ENCODE assay signal across 13 cellular contexts in the genomic region with DNA sequence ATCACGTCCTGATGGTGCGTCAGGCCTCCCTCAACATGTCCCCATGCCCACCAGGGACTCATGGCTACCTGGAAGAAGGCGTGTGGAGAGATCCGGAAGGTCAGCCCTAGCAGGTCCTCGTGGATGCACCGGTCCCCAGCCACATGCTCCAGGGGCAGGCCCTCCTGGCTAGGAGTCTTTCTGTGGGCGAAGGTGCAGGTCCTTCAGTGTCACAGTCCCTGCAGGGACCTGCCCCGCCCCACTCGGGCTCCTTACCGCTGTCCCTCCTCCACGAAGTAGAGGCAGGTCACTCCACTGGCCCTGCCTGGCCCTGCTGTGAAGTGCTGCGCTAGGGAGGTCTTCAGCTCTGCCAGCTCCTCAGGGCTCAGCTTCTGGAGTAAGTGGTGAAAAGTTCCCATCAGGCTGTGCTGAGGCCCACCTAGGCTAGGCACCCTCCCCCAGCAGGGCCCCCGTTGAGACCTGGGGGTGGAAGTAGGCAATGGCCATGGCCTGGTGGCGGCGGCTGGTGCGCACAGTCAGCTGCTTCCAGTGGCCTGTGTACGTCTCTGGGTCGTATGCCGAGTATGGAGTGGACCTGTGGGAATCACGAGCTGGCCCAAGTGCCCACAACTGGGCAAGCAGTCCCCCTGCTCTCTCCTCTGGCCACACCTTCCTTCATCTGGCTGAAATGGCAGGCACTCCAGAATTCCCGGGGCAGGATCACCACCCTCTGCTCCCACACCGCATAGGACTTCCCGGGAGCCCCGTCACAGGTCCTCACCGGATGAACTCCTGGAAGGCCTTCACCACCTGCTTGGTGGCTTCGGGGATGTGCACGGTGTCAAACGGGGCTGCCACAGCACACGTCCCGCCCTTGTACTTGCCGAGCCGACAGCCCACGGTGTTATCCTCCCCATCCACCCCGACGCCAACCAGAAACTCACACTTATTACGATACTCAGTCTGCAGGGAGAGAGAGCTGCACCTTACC. TPM values are rescaled to one million over a fixed set of nuclear protein-coding genes. Genes with fewer than 3 reads are reported as not detected.
A peak's percentile ranks its signal among the peaks of the same experiment; 100 is the strongest.
DNase-seq lines count a peak whose midpoint lies in the region; ATAC-seq lines count a peak whose summit lies in the region.
"Had no signal": no experiment of that assay in that cellular context is flagged by ENCODE, and none has a peak within 500 bp of the region (broad histone marks: within the 10 kb centered on the region; RNA-seq: fewer than 3 reads in every experiment).

No MANE protein-coding gene starts in this region.

- WGBS in right cardiac atrium: 87% methylated on average over 36 of the region's 36 CpGs

- H3K27ac Mint-ChIP-seq in activated T-cell treated with anti-CD3 and anti-CD28 coated beads, Interleukin-2, amount 50 U/mL, for 72 hours: peak overlapping the region; percentile 56
- peak overlapping the region; percentile 79 for H3K27ac Mint-ChIP-seq in T-helper 17 cell
- H3K27ac Mint-ChIP-seq in stimulated activated memory B cell treated with anti-CD40 and anti-IgM and Interleukin-4, amounts not matched to agents 10 μg/mL and 1 μg/mL and 100 μg/mL, for 72 hours: peak overlapping the region; percentile 76

- H3K27me3 Mint-ChIP-seq in activated T-cell treated with anti-CD3 and anti-CD28 coated beads, Interleukin-2, amount 50 U/mL, for 72 hours (ENCODE audit: low read depth): no peaks in the 10 kb centered on the region
- H3K27me3 Mint-ChIP-seq in T-helper 17 cell: no peaks in the 10 kb centered on the region
- H3K27me3 Mint-ChIP-seq in stimulated activated memory B cell treated with anti-CD40 and anti-IgM and Interleukin-4, amounts not matched to agents 10 μg/mL and 1 μg/mL and 100 μg/mL, for 72 hours: no peaks in the 10 kb centered on the region

- H3K9me3 ChIP-seq in T-helper 17 cell (ENCODE audit: control insufficient read depth, low read length, poor library complexity, severe bottlenecking) (no peaks in the 10 kb centered on the region), right cardiac atrium (ENCODE audit: control insufficient read depth, low read length) (no peaks in the 10 kb centered on the region)
- H3K9me3 ChIP-seq: vagina had no signal

- DNase-seq in activated T-cell treated with anti-CD3 and anti-CD28 coated beads, Interleukin-2, amount 50 U/mL, for 72 hours: no peak
- DNase-seq in activated T-cell treated with anti-CD3 and anti-CD28 coated beads, Interleukin-2, amount 50 U/mL, for 1 hour: no peak
- DNase-seq in T-helper 17 cell: no peak
- DNase-seq in right cardiac atrium: peak in 2 of 3 donors; percentile 55 to 56
- no peak for DNase-seq in NCI-H2227 treated with DMSO at 0.1 percent for 48 hours (lab: John Stamatoyannopoulos, UW)
- DNase-seq in T1000 (lab: John Stamatoyannopoulos, UW): no peak
- no peak for DNase-seq in CD1c-positive myeloid dendritic cell (ENCODE audit: extremely low spot score)
- DNase-seq: cortex of kidney; foreskin keratinocyte; NCI-H1436; NK-92 treated with Interleukin-12 subunit alpha and Interleukin-12 subunit beta, amount 100 ng/mL, for 24 hours had no signal

- no peaks in the 10 kb centered on the region for H3K27me3 ChIP-seq in right cardiac atrium (ENCODE audit: control insufficient read depth, insufficient read depth)
- H3K27me3 ChIP-seq: foreskin keratinocyte, vagina had no signal

- no peaks in the 10 kb centered on the region for H3K4me1 ChIP-seq in right cardiac atrium (ENCODE audit: control insufficient read depth, insufficient read depth, low read length)

- ATAC-seq in activated T-cell treated with anti-CD3 and anti-CD28 coated beads, Interleukin-2, amount 50 U/mL, for 72 hours (replicated peaks in 1 of 2): no peak
- ATAC-seq in T-helper 17 cell (no peak), right cardiac atrium (no peak)
- no peak for ATAC-seq in stimulated activated memory B cell treated with anti-CD40 and anti-IgM and Interleukin-4, amounts not matched to agents 10 μg/mL and 1 μg/mL and 100 μg/mL, for 72 hours
- ATAC-seq: foreskin keratinocyte had no signal

- intact Hi-C loops in right cardiac atrium (cut with DNase I): no loop called here

- H3K9me3 Mint-ChIP-seq in activated T-cell treated with anti-CD3 and anti-CD28 coated beads, Interleukin-2, amount 50 U/mL, for 72 hours: no peaks in the 10 kb centered on the region
- no peaks in the 10 kb centered on the region for H3K9me3 Mint-ChIP-seq in stimulated activated memory B cell treated with anti-CD40 and anti-IgM and Interleukin-4, amounts not matched to agents 10 μg/mL and 1 μg/mL and 100 μg/mL, for 72 hours

- H3K36me3 Mint-ChIP-seq in activated T-cell treated with anti-CD3 and anti-CD28 coated beads, Interleukin-2, amount 50 U/mL, for 72 hours (ENCODE audit: insufficient read depth in 2 of 2): peaks cover 7 to 12% of the 10 kb centered on the region in 2 donors
- peaks cover 2% of the 10 kb centered on the region for H3K36me3 Mint-ChIP-seq in T-helper 17 cell (ENCODE audit: low read depth)
- peaks cover 35% of the 10 kb centered on the region for H3K36me3 Mint-ChIP-seq in stimulated activated memory B cell treated with anti-CD40 and anti-IgM and Interleukin-4, amounts not matched to agents 10 μg/mL and 1 μg/mL and 100 μg/mL, for 72 hours

- peaks cover 54% of the 10 kb centered on the region for H3K4me1 Mint-ChIP-seq in activated T-cell treated with anti-CD3 and anti-CD28 coated beads, Interleukin-2, amount 50 U/mL, for 72 hours (ENCODE audit: low read depth)
- peaks cover 20% of the 10 kb centered on the region for H3K4me1 Mint-ChIP-seq in T-helper 17 cell
- peaks cover 65% of the 10 kb centered on the region for H3K4me1 Mint-ChIP-seq in stimulated activated memory B cell treated with anti-CD40 and anti-IgM and Interleukin-4, amounts not matched to agents 10 μg/mL and 1 μg/mL and 100 μg/mL, for 72 hours

- no peak overlapping the region for H3K27ac ChIP-seq in right cardiac atrium (ENCODE audit: low read length)
- H3K27ac ChIP-seq: foreskin keratinocyte, vagina had no signal

- no peak overlapping the region for H3K4me3 ChIP-seq in right cardiac atrium (ENCODE audit: low read length)
- H3K4me3 ChIP-seq: vagina had no signal

- peak overlapping the region; percentile 13 to 92 for H3K4me3 Mint-ChIP-seq in activated T-cell treated with anti-CD3 and anti-CD28 coated beads, Interleukin-2, amount 50 U/mL, for 72 hours
- peak overlapping the region; percentile 59 for H3K4me3 Mint-ChIP-seq in T-helper 17 cell
- peak overlapping the region; percentile 64 for H3K4me3 Mint-ChIP-seq in stimulated activated memory B cell treated with anti-CD40 and anti-IgM and Interleukin-4, amounts not matched to agents 10 μg/mL and 1 μg/mL and 100 μg/mL, for 72 hours

RNA-seq across cellular contexts. Expression of a gene that starts 1.1 kb away (rescaled TPM):
- total RNA-seq in activated T-cell treated with anti-CD3 and anti-CD28 coated beads, Interleukin-2, amount 50 U/mL, for 72 hours: 100 to 1,000 TPM; 194 to 256 TPM
- total RNA-seq in T-helper 17 cell: 10 to 100 TPM; 65.7 to 75.2 TPM
- 10 to 100 TPM; 32.5 to 46.8 (median 39.5) TPM for total RNA-seq in right cardiac atrium
- 33.3 TPM for polyA plus RNA-seq in right cardiac atrium

RNA-seq across cellular contexts. Expression of a gene that starts 2.2 kb away (rescaled TPM):
- 10 to 100 TPM; 55.6 to 56.8 TPM for total RNA-seq in activated T-cell treated with anti-CD3 and anti-CD28 coated beads, Interleukin-2, amount 50 U/mL, for 72 hours
- total RNA-seq in T-helper 17 cell: 10 to 100 TPM; 77.1 to 85.5 TPM
- 10 to 100 TPM; 23.1 to 32.0 (median 29.7) TPM for total RNA-seq in right cardiac atrium
- polyA plus RNA-seq in right cardiac atrium: 23.1 TPM

RNA-seq across cellular contexts. Expression of a gene that starts 16.8 kb away (rescaled TPM):
- 10 to 100 TPM; 41.6 to 47.6 TPM for total RNA-seq in activated T-cell treated with anti-CD3 and anti-CD28 coated beads, Interleukin-2, amount 50 U/mL, for 72 hours
- total RNA-seq in T-helper 17 cell: 10 to 100 TPM; 60.1 to 75.8 TPM
- total RNA-seq in right cardiac atrium: 10 to 100 TPM; 49.1 to 64.7 (median 55.7) TPM
- polyA plus RNA-seq in right cardiac atrium: 34.2 TPM

RNA-seq across cellular contexts. Expression of a gene that starts 34.8 kb away (rescaled TPM):
- total RNA-seq in activated T-cell treated with anti-CD3 and anti-CD28 coated beads, Interleukin-2, amount 50 U/mL, for 72 hours: 10 to 100 TPM; 44.2 to 46.6 TPM
- total RNA-seq in T-helper 17 cell (10 to 100 TPM; 32.0 to 37.9 TPM), right cardiac atrium (10 to 100 TPM; 15.5 to 18.6 (median 17.0) TPM)
- 11.2 TPM for polyA plus RNA-seq in right cardiac atrium

RNA-seq across cellular contexts. Expression of a gene that starts 36.1 kb away (rescaled TPM):
- total RNA-seq in activated T-cell treated with anti-CD3 and anti-CD28 coated beads, Interleukin-2, amount 50 U/mL, for 72 hours: not detected
- 1 to 10 TPM in 1 of 2 donors, not detected in 1; 1.5 TPM for total RNA-seq in T-helper 17 cell
- under 1 TPM; 0.22 to 0.83 (median 0.39) TPM for total RNA-seq in right cardiac atrium
- polyA plus RNA-seq in right cardiac atrium: 0.54 TPM
- total RNA-seq: foreskin keratinocyte, vagina had no signal
- polyA plus RNA-seq: foreskin keratinocyte had no signal

Comparison
In these comparisons a context has a peak if more than half of its experiments do, and no peak if none do; other contexts are left out.
1. DNase-seq: peak in right cardiac atrium (2 of 3); none in activated T-cell treated with anti-CD3 and anti-CD28 coated beads, Interleukin-2, amount 50 U/mL, for 72 hours (0 of 2), activated T-cell treated with anti-CD3 and anti-CD28 coated beads, Interleukin-2, amount 50 U/mL, for 1 hour (single experiment), T-helper 17 cell (0 of 3), NCI-H2227 treated with DMSO at 0.1 percent for 48 hours (single experiment), T1000 (single experiment) and CD1c-positive myeloid dendritic cell (single experiment).
2. Peak in every context shown above with its lines, with median percentiles within 50 percentile points of each other: H3K27ac Mint-ChIP-seq and H3K4me3 Mint-ChIP-seq.